In the genomic region with DNA sequence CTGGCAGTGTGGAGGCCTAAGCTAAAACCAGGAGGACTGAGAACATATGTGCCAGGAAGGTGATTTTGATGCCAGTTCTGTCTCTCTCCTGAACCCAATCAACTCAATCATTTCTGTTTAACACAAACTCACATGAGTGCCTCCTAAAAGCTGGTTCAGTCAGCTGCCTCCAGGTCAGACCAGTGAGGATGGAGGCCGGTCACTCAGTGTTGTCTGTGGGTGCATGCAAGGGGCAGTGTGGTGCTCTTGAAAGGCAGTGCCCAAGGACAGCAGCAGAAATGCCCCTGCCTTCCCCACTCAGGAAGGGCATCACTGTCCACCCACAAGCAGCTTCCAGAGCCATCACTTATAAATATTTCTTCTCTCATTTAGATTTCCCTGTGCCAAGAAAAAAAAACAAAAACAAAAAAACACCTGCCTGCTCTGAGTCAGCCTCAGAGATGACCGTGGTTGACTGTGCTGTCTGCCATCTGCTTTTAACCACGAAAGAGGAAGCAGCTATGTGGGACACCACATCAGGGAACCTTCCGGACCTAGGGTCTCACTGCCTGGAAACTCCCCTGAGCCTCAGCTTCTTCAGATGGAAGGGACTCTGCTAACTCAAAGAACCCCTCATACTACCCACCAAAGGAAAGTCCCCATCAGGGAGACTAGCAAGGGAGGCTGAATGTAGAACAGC, we compare ENCODE assay signal across 9 cellular contexts. TPM values are rescaled to one million over a fixed set of nuclear protein-coding genes. Genes with fewer than 3 reads are reported as not detected.
DNase-seq lines count a peak whose midpoint lies in the region; ATAC-seq and TF ChIP-seq lines count a peak whose summit lies in the region.
"Had no signal": no experiment of that assay in that cellular context is flagged by ENCODE, and none has a peak within 500 bp of the region (broad histone marks: within the 10 kb centered on the region; RNA-seq: fewer than 3 reads in every experiment).

No MANE protein-coding gene starts in this region.

- H3K27ac ChIP-seq in colonic mucosa, result peak overlapping the region; percentile 57

- no peaks in the 10 kb centered on the region for H3K27me3 ChIP-seq in colonic mucosa

- TF ChIP-seq CTCF in colonic mucosa (IDR thresholded peaks at IDR 0.05), result no peak

- H3K36me3 ChIP-seq in colonic mucosa, result no peaks in the 10 kb centered on the region
- H3K36me3 ChIP-seq: thoracic aorta had no signal

- H3K4me3 ChIP-seq in colonic mucosa, result no peak overlapping the region
- H3K4me3 ChIP-seq: thoracic aorta had no signal

- intact Hi-C loops in colonic mucosa (cut with DNase I) (no loop called here), sciatic nerve (cut with DNase I) (no loop called here)

- H3K9ac ChIP-seq in colonic mucosa (ENCODE audit: low read depth in 2 of 2, low read length in 2 of 2), result peak overlapping the region in 1 of 2 donors; percentile 1

- DNase-seq in GF-D8 (lab: John Stamatoyannopoulos, UW) (peak; percentile 77), LHCN-M2 (ENCODE audit: low read depth) (peak; percentile 89), colonic mucosa (no peak), sciatic nerve (ENCODE audit: low spot score) (no peak), NCI-H524 (lab: John Stamatoyannopoulos, UW) (no peak), NCI-H1436 (lab: John Stamatoyannopoulos, UW) (no peak)
- DNase-seq in activated CD4-positive, CD25-positive, alpha-beta regulatory T cell treated with anti-CD3 and anti-CD28 coated beads, Interleukin-2, amount 50 U/mL, for 72 hours, result peak; percentile 68

- ATAC-seq in GM21723 (IDR thresholded peaks at IDR 0.05; ENCODE audit: unreplicated experiment) (peak; percentile 58), sciatic nerve (peak; percentile 73)

- no peaks in the 10 kb centered on the region for H3K9me3 ChIP-seq in colonic mucosa
- H3K9me3 ChIP-seq: thoracic aorta had no signal

- peaks cover 8% of the 10 kb centered on the region for H3K4me1 ChIP-seq in colonic mucosa

RNA-seq across cellular contexts. Expression of gene VOPP1, which starts 39.1 kb away (rescaled TPM):
- total RNA-seq in LHCN-M2 (2014; rRNA removed), result 192 and 201 TPM in 2 replicates
- 169 TPM for polyA plus RNA-seq in LHCN-M2 (2012)
- 10 to 100 TPM; 70.3 to 73.4 TPM for total RNA-seq in colonic mucosa
- total RNA-seq in sciatic nerve, result 66.2 TPM

Comparison
In these comparisons a context has a peak if more than half of its experiments do, and no peak if none do; other contexts are left out.
1. DNase-seq: peak in GF-D8 (single experiment), LHCN-M2 (single experiment) and activated CD4-positive, CD25-positive, alpha-beta regulatory T cell treated with anti-CD3 and anti-CD28 coated beads, Interleukin-2, amount 50 U/mL, for 72 hours (single experiment); none in colonic mucosa (single experiment), sciatic nerve (single experiment), NCI-H524 (0 of 2) and NCI-H1436 (single experiment).